8 cellular contexts compared by ENCODE assay signal in the genomic region with DNA sequence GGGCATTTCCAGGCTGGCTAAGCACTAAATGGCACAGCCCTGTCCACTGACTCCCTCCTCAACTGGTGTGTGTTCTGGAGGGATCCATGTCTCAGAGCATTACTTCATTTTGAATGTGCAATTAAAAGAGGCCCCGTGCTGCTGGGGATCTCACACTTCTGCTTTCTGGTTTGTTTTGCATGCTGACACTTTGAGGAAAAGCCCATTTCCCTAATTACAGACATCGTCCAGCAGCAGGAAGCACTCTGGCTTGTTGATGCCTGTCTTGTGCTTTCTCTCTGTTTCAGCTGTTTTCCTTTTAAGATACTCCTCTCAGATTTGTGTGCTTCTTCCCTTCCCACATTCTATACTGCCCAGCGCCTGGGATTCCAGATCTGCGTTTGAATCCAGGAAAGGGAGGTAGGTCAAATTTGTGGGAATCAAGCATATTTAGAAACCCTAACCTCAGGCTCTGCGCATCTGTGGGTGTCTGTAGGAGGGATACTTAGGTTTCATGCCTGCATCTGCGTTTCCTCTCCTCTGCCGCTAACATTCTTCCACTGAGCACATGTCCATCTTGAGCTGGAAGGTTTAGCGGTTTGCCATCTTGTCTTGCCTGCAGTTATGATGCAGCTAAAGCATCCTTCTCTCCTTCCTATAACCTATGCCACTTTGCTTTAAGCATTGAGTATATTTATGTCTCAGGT. TPM values are rescaled to one million over a fixed set of nuclear protein-coding genes. Genes with fewer than 3 reads are reported as not detected.
DNase-seq lines count a peak whose midpoint lies in the region; ATAC-seq and TF ChIP-seq lines count a peak whose summit lies in the region.

No MANE protein-coding gene starts in this region.

- peaks cover 0 to 13% (median 0%) of the 10 kb centered on the region in 12 donors for H3K9me3 ChIP-seq in heart left ventricle

- H3K27me3 ChIP-seq in heart left ventricle, result peaks cover 0 to 13% (median 0%) of the 10 kb centered on the region in 9 donors

- WGBS in heart left ventricle, 4 donors, result 43 to 58% (median 49%) methylated on average over 8 of the region's 8 CpGs

- H3K27ac ChIP-seq in heart left ventricle, result peak overlapping the region in 1 of 12 donors; percentile 74

- H3K4me3 ChIP-seq in heart left ventricle, result peak overlapping the region in 1 of 12 donors; percentile 12

- ATAC-seq in GM18498 (IDR thresholded peaks at IDR 0.05; ENCODE audit: unreplicated experiment) (peak; percentile 59), GM21619 (IDR thresholded peaks at IDR 0.05; ENCODE audit: unreplicated experiment) (peak; percentile 50), HG03565 (IDR thresholded peaks at IDR 0.05; ENCODE audit: unreplicated experiment) (peak; percentile 41), heart left ventricle (peak in 3 of 4 donors; percentile 42 to 68 (median 48))

- no peak for DNase-seq in heart left ventricle
- no peak for DNase-seq in AG08395 (ENCODE audit: low spot score)
- no peak for DNase-seq in NCI-H524 treated with DMSO at 0.1 percent for 48 hours (lab: John Stamatoyannopoulos, UW)
- no peak for DNase-seq in activated CD4-positive, alpha-beta T cell treated with anti-CD3 and anti-CD28 coated beads for 4 hours
- no peak for DNase-seq in stimulated activated CD4-positive, alpha-beta T cell treated with anti-CD3 and anti-CD28 coated beads, Interleukin-1b, Interleukin-23, amount 100 ng/mL, for 48 hours

- peaks cover 0 to 26% (median 0%) of the 10 kb centered on the region in 12 donors for H3K4me1 ChIP-seq in heart left ventricle

- TF ChIP-seq POLR2A in heart left ventricle (IDR thresholded peaks at IDR 0.05), result no peak

- intact Hi-C loops in heart left ventricle (cut with DNase I), result no loop called here

- no peak for TF ChIP-seq CTCF in heart left ventricle (IDR thresholded peaks at IDR 0.05)

- H3K36me3 ChIP-seq in heart left ventricle, result peaks cover 0 to 6% (median 0%) of the 10 kb centered on the region in 9 donors

RNA-seq across cellular contexts. Expression of gene SYK, which starts 25.7 kb away (rescaled TPM):
- 10 to 100 TPM in 2 of 9 donors, 1 to 10 TPM in 7; 1.5 to 41.3 (median 3.0) TPM for total RNA-seq in heart left ventricle
- 1 to 10 TPM in 1 of 2 donors, under 1 TPM in 1; 0.53 to 1.3 TPM for polyA plus RNA-seq in heart left ventricle
